Comparison of ENCODE assay signal across 8 cellular contexts in the genomic region with DNA sequence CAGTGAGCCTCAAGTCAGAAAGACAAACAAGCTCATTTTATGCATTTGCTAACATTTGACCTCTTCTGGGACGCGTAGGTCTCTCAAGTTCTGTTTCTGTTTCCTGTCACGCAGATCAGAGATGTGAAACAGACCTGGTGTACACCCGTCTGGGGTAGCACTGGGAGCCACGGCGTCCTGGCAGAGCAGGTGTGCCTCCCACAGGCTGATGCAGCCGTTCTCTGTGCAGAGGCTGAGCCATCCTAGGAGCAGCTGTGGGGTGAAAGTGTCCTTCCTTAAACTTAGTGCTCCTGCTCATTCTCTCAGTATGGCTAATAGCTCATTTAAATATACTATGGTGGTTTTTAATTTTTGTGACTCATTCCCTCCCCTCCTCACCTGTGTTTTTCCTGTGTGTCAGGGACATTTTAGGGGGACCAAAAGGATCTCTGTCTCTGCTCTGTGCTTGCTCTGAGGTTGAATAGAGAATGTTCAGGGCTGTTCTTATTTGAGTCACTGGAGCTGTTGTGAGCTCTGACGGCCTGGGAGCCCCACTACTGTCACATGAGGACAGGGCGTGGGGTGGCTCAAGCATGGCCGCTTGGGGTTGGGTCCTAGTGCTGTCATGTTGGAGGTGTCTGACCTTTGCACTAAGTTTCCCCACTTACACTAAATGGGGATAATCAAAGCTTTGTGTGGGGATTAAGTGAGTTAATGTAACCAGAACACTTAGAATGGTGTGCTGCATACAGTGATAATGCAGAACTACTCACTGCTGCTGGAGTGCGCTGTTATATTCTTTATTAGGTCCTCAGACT. TPM values are rescaled to one million over a fixed set of nuclear protein-coding genes. Genes with fewer than 3 reads are reported as not detected.
DNase-seq lines count a peak whose midpoint lies in the region; ATAC-seq, FAIRE-seq and TF ChIP-seq lines count a peak whose summit lies in the region.

No MANE protein-coding gene starts in this region.

- H3K27ac Mint-ChIP-seq in progenitor cell of endocrine pancreas, result peak overlapping the region; percentile 30

- peaks cover 40% of the 10 kb centered on the region for H3K4me1 Mint-ChIP-seq in progenitor cell of endocrine pancreas (ENCODE audit: low read depth)

- no peak overlapping the region for H3K4me3 Mint-ChIP-seq in progenitor cell of endocrine pancreas (ENCODE audit: low read depth)

- TF ChIP-seq CTCF in GM10266 (IDR thresholded peaks at IDR 0.05; ENCODE audit: control insufficient read depth, insufficient read depth, low read depth, missing control alignments) (peak; percentile 58), progenitor cell of endocrine pancreas (IDR thresholded peaks at IDR 0.05; ENCODE audit: unreplicated experiment) (no peak)

- no peaks in the 10 kb centered on the region for H3K9me3 Mint-ChIP-seq in progenitor cell of endocrine pancreas (ENCODE audit: low read depth)

- peaks cover 7% of the 10 kb centered on the region for H3K36me3 Mint-ChIP-seq in progenitor cell of endocrine pancreas (ENCODE audit: insufficient read depth)

- no peaks in the 10 kb centered on the region for H3K27me3 Mint-ChIP-seq in progenitor cell of endocrine pancreas

- DNase-seq in GM10266 (ENCODE audit: extremely low spot score) (peak; percentile 81), activated T-cell treated with anti-CD3 and anti-CD28 coated beads for 48 hours (ENCODE audit: low read depth) (peak; percentile 81), progenitor cell of endocrine pancreas (ENCODE audit: low spot score, unreplicated experiment) (no peak), NCI-H1092 treated with DMSO at 0.1 percent for 48 hours (lab: John Stamatoyannopoulos, UW) (no peak), ecto neural progenitor cell (ENCODE audit: low spot score) (no peak), frontal cortex (ENCODE audit: low spot score in 2 of 2) (no peak)

- FAIRE-seq in frontal cortex (lab: Jason Lieb, UNC), result no peak

- ATAC-seq in GM21390 (IDR thresholded peaks at IDR 0.05; ENCODE audit: unreplicated experiment) (peak; percentile 83), HG03575 (IDR thresholded peaks at IDR 0.05; ENCODE audit: extremely low read depth, insufficient number of reproducible peaks, low FRiP score, unreplicated experiment) (peak; percentile 62)

RNA-seq across cellular contexts. Expression of a gene that starts 43.0 kb away (rescaled TPM):
- total RNA-seq in progenitor cell of endocrine pancreas (92.4 and 95.2 TPM in 2 replicates), frontal cortex (62.8 TPM)

Comparison
In these comparisons a context has a peak if more than half of its experiments do, and no peak if none do; other contexts are left out.
1. DNase-seq: peak in GM10266 (single experiment) and activated T-cell treated with anti-CD3 and anti-CD28 coated beads for 48 hours (single experiment); none in progenitor cell of endocrine pancreas (single experiment), NCI-H1092 treated with DMSO at 0.1 percent for 48 hours (single experiment), ecto neural progenitor cell (single experiment) and frontal cortex (0 of 2).